Comparison of ENCODE assay signal across 8 cellular contexts in the genomic region with DNA sequence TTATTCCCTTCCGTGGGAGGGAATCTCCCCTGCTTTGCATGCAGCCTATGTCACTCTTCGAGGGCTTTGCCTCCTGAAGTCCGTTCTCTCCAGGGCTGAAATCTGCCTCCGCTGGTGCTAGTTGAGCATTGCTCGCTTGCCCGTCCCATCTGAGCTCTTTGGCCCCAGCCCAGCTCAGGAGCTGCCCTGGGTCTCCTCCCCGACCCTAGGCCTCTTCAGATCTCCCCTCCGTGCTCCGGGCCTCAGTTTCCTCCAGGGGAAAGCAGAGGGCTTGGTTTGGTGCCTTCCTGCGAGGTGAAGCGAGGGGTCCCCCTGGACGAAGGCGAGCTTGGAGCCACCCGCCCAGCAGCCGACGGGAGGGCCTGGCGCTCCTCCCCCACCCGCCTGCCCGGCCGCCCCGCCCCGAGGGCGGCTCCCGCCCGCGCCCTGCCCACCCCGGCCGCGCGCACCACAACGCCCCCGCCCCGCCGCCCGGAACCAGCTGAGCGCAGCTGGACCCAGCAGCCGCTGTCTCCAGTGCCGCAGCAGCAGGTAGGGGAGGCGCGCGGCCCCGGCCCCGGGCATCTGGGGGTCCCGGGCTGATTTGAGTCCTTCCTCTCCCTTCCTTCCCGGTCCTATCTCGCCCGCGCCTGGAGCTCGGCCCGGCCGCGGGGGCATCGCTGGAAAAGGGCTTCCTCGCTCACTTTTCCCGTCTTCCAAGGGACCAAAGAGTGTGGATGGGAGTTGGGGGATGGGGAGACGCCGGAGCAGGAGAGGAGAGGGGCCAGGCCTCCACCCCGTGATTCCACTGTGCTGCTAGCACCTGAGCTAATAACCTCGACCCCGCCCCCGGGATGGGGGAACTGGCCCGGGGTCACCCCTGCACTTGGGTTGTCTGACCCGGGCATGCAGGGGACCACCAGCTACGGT. TPM values are rescaled to one million over a fixed set of nuclear protein-coding genes. Genes with fewer than 3 reads are reported as not detected.
DNase-seq lines count a peak whose midpoint lies in the region; ATAC-seq lines count a peak whose summit lies in the region.

A gene (plus strand): TSS at position 474 of the 909 bp plus-strand sequence. CDS start 33,810 bp downstream, outside the sequence.

- H3K27me3 ChIP-seq in NT2/D1 (ENCODE audit: insufficient read depth, insufficient read length): peaks cover 27% of the 10 kb centered on the region
- no peaks in the 10 kb centered on the region for H3K27me3 ChIP-seq in mucosa of stomach (ENCODE audit: control insufficient read depth, insufficient read depth, low read length)

- DNase-seq in SIG-M5 treated with dmso at 0.1 percent for 504 hours (lab: John Stamatoyannopoulos, UW; ENCODE audit: unreplicated experiment) (peak; percentile 29), SIG-M5 (lab: John Stamatoyannopoulos, UW) (no peak), NT2/D1 (ENCODE audit: low read depth, low spot score) (no peak)
- peak; percentile 50 to 62 for DNase-seq in activated T-cell treated with anti-CD3 and anti-CD28 coated beads, Interleukin-2, amount 50 U/mL, for 48 hours
- DNase-seq in stimulated activated naive B cell treated with anti-CD40 and anti-IgM and Interleukin-4, amounts not matched to agents 10 μg/mL and 1 μg/mL and 100 μg/mL, for 72 hours: peak; percentile 21

- H3K36me3 ChIP-seq in NT2/D1 (ENCODE audit: insufficient read depth, insufficient read length, low read length): no peaks in the 10 kb centered on the region
- H3K36me3 ChIP-seq in mucosa of stomach (ENCODE audit: control insufficient read depth, insufficient read depth, low read length): no peaks in the 10 kb centered on the region

- ATAC-seq in HG03103 (IDR thresholded peaks at IDR 0.05; ENCODE audit: low read depth, unreplicated experiment) (peak; percentile 75), esophagus mucosa (peak; percentile 90)
- ATAC-seq in stimulated activated naive B cell treated with anti-CD40 and anti-IgM and Interleukin-4, amounts not matched to agents 10 μg/mL and 1 μg/mL and 100 μg/mL, for 72 hours (replicated peaks): peak; percentile 77 to 79

- H3K27ac Mint-ChIP-seq in stimulated activated naive B cell treated with anti-CD40 and anti-IgM and Interleukin-4, amounts not matched to agents 10 μg/mL and 1 μg/mL and 100 μg/mL, for 72 hours: peak within 1 kb of the TSS; percentile 67

- H3K4me1 ChIP-seq in NT2/D1 (ENCODE audit: insufficient read depth, insufficient read length) (peaks cover 7% of the 10 kb centered on the region), mucosa of stomach (ENCODE audit: control insufficient read depth, insufficient read depth, low read length) (peaks cover 37% of the 10 kb centered on the region)

- peaks cover 4 to 18% of the 10 kb centered on the region in 2 donors for H3K36me3 Mint-ChIP-seq in stimulated activated naive B cell treated with anti-CD40 and anti-IgM and Interleukin-4, amounts not matched to agents 10 μg/mL and 1 μg/mL and 100 μg/mL, for 72 hours

- H3K9ac ChIP-seq in NT2/D1 (ENCODE audit: insufficient read length, low read depth): peak within 1 kb of the TSS; percentile 66
- H3K9ac ChIP-seq in mucosa of stomach (ENCODE audit: low read length): peak within 1 kb of the TSS; percentile 92

- H3K4me3 ChIP-seq in NT2/D1 (ENCODE audit: insufficient read length, low read depth) (peak within 1 kb of the TSS; percentile 59), mucosa of stomach (ENCODE audit: low read length) (peak within 1 kb of the TSS; percentile 80)

- H3K4me3 Mint-ChIP-seq in stimulated activated naive B cell treated with anti-CD40 and anti-IgM and Interleukin-4, amounts not matched to agents 10 μg/mL and 1 μg/mL and 100 μg/mL, for 72 hours: peak within 1 kb of the TSS; percentile 83 to 88

- H3K4me1 Mint-ChIP-seq in stimulated activated naive B cell treated with anti-CD40 and anti-IgM and Interleukin-4, amounts not matched to agents 10 μg/mL and 1 μg/mL and 100 μg/mL, for 72 hours: peaks cover 21 to 39% of the 10 kb centered on the region in 2 donors

- no peaks in the 10 kb centered on the region for H3K9me3 Mint-ChIP-seq in stimulated activated naive B cell treated with anti-CD40 and anti-IgM and Interleukin-4, amounts not matched to agents 10 μg/mL and 1 μg/mL and 100 μg/mL, for 72 hours

- H3K27me3 Mint-ChIP-seq in stimulated activated naive B cell treated with anti-CD40 and anti-IgM and Interleukin-4, amounts not matched to agents 10 μg/mL and 1 μg/mL and 100 μg/mL, for 72 hours: peaks cover 5% of the 10 kb centered on the region in 2 donors

- no peaks in the 10 kb centered on the region for H3K9me3 ChIP-seq in NT2/D1 (ENCODE audit: insufficient read depth, low read length)
- no peaks in the 10 kb centered on the region for H3K9me3 ChIP-seq in mucosa of stomach (ENCODE audit: control insufficient read depth, low read length)

RNA-seq across cellular contexts. Expression of the gene that starts here (rescaled TPM):
- total RNA-seq in esophagus mucosa: 270 TPM

Comparison
In these comparisons a context has a peak if more than half of its experiments do, and no peak if none do; other contexts are left out.
1. DNase-seq: peak in SIG-M5 treated with dmso at 0.1 percent for 504 hours (single experiment), activated T-cell treated with anti-CD3 and anti-CD28 coated beads, Interleukin-2, amount 50 U/mL, for 48 hours (2 of 2) and stimulated activated naive B cell treated with anti-CD40 and anti-IgM and Interleukin-4, amounts not matched to agents 10 μg/mL and 1 μg/mL and 100 μg/mL, for 72 hours (single experiment); none in SIG-M5 (single experiment) and NT2/D1 (single experiment).
2. Peak in every context shown above with its lines, with median percentiles within 50 percentile points of each other: ATAC-seq.